ENCODE assay signal across 1 cellular context in genomic region chr20:38125157-38126056, GRCh38.
TF ChIP-seq lines count a peak whose summit lies in the region.

No MANE protein-coding gene starts in this region.

TF ChIP-seq in HepG2, 621 proteins besides CTCF, POLR2A, EP300 and RAD21 (continued from another document and continues in another):
- TF ChIP-seq ZBTB4 (CRISPR knock-in tag; IDR thresholded peaks at IDR 0.05; ENCODE audit: borderline replicate concordance) (no peak), ZSCAN12 (CRISPR knock-in tag; IDR thresholded peaks at IDR 0.05) (no peak), SP2 (CRISPR knock-in tag; IDR thresholded peaks at IDR 0.05) (no peak), ZHX2 (IDR thresholded peaks at IDR 0.05; ENCODE audit: low read depth) (no peak; the same call in none of the 2 replicates), ZHX2 (CRISPR knock-in tag; IDR thresholded peaks at IDR 0.05; ENCODE audit: borderline replicate concordance) (no peak), IRF1 (CRISPR knock-in tag; IDR thresholded peaks at IDR 0.05; ENCODE audit: low read depth) (no peak), NFRKB (IDR thresholded peaks at IDR 0.05) (no peak), NCOA2 (CRISPR knock-in tag; IDR thresholded peaks at IDR 0.05) (peak; percentile 65; the same call in 1 of the 2 replicates), ZBTB7B (CRISPR knock-in tag; IDR thresholded peaks at IDR 0.05) (peak; percentile 69), MEIS1 (CRISPR knock-in tag; IDR thresholded peaks at IDR 0.05; ENCODE audit: borderline replicate concordance) (0 out of 2 replicates have a peak, but pooled peaks have one; percentile 6), ZNF781 (CRISPR knock-in tag; IDR thresholded peaks at IDR 0.05; ENCODE audit: borderline replicate concordance, not compliant biosample characterization) (no peak), PAX8 (CRISPR knock-in tag; IDR thresholded peaks at IDR 0.05; ENCODE audit: borderline replicate concordance) (no peak), ZNF512 (CRISPR knock-in tag; IDR thresholded peaks at IDR 0.05) (no peak), ZNF350 (CRISPR knock-in tag; IDR thresholded peaks at IDR 0.05; ENCODE audit: borderline replicate concordance, low read depth) (peak; percentile 41; the same call in 1 of the 2 replicates), GMEB2 (CRISPR knock-in tag; IDR thresholded peaks at IDR 0.05; ENCODE audit: low read depth) (no peak), NR3C1 (CRISPR knock-in tag; IDR thresholded peaks at IDR 0.05) (no peak), PHF5A (CRISPR knock-in tag; IDR thresholded peaks at IDR 0.05; ENCODE audit: low read depth, unreplicated experiment) (no peak), NFAT5 (CRISPR knock-in tag; IDR thresholded peaks at IDR 0.05) (no peak), MLXIP (CRISPR knock-in tag; IDR thresholded peaks at IDR 0.05; ENCODE audit: borderline replicate concordance) (no peak), GABPA (IDR thresholded peaks at IDR 0.05; ENCODE audit: low read depth, low read length) (no peak), GABPA (CRISPR knock-in tag; IDR thresholded peaks at IDR 0.05; ENCODE audit: low read depth) (no peak), ZNF607 (CRISPR knock-in tag; IDR thresholded peaks at IDR 0.05; ENCODE audit: borderline replicate concordance) (no peak), HDAC6 (IDR thresholded peaks at IDR 0.05; ENCODE audit: low read depth, low read length) (no peak), ZNF292 (CRISPR knock-in tag; IDR thresholded peaks at IDR 0.05; ENCODE audit: borderline replicate concordance, low read depth) (no peak; the same call in 1 of the 2 replicates), ZNF234 (CRISPR knock-in tag; conservative IDR thresholded peaks at IDR 0.05) (no peak)
